ENCODE assay signal across 1 cellular context in genomic region chr4:185504098-185505047, GRCh38.
TF ChIP-seq lines count a peak whose summit lies in the region.

No MANE protein-coding gene starts in this region.

TF ChIP-seq in HepG2, 621 proteins besides CTCF, POLR2A, EP300 and RAD21 (continued from another document and continues in another):
- TF ChIP-seq TRAFD1 (CRISPR knock-in tag; IDR thresholded peaks at IDR 0.05; ENCODE audit: borderline replicate concordance) (no peak), ZNF713 (CRISPR knock-in tag; IDR thresholded peaks at IDR 0.05) (no peak), SMYD3 (CRISPR knock-in tag; IDR thresholded peaks at IDR 0.05) (no peak), RXRA (CRISPR knock-in tag; IDR thresholded peaks at IDR 0.05) (peak; percentile 60; the same call in 1 of the 2 replicates), TFDP1 (CRISPR knock-in tag; IDR thresholded peaks at IDR 0.05; ENCODE audit: borderline replicate concordance) (no peak), CBX1 (IDR thresholded peaks at IDR 0.05; ENCODE audit: low read depth) (peak; percentile 23), PRPF4 (IDR thresholded peaks at IDR 0.05; ENCODE audit: low read depth, low read length, poor library complexity, severe bottlenecking) (no peak), SOX5 (CRISPR knock-in tag; IDR thresholded peaks at IDR 0.05; ENCODE audit: borderline replicate concordance) (peak; percentile 90), TP53 (CRISPR knock-in tag; conservative IDR thresholded peaks at IDR 0.05) (no peak), DR1 (CRISPR knock-in tag; IDR thresholded peaks at IDR 0.05) (no peak), ATF5 (CRISPR knock-in tag; IDR thresholded peaks at IDR 0.05; ENCODE audit: low read depth) (no peak), XRCC5 (optimal IDR thresholded peaks at IDR 0.05; ENCODE audit: low read length) (peak; percentile 58), ZNF570 (CRISPR knock-in tag; IDR thresholded peaks at IDR 0.05; ENCODE audit: borderline replicate concordance) (no peak), POLR2AphosphoS5 (IDR thresholded peaks at IDR 0.05; ENCODE audit: low read depth, low read length) (no peak), JUND (CRISPR knock-in tag; IDR thresholded peaks at IDR 0.05) (no peak), ELF1 (CRISPR knock-in tag; IDR thresholded peaks at IDR 0.05) (no peak), ETS1 (CRISPR knock-in tag; IDR thresholded peaks at IDR 0.05) (no peak), MTA3 (CRISPR knock-in tag; IDR thresholded peaks at IDR 0.05) (no peak), ZSCAN5A (CRISPR knock-in tag; IDR thresholded peaks at IDR 0.05; ENCODE audit: borderline replicate concordance) (no peak), ZNF724P (CRISPR knock-in tag; IDR thresholded peaks at IDR 0.05; ENCODE audit: borderline replicate concordance) (no peak), MXD4 (CRISPR knock-in tag; IDR thresholded peaks at IDR 0.05) (0 out of 2 replicates have a peak, but pooled peaks have one; percentile 30), ZNF501 (CRISPR knock-in tag; IDR thresholded peaks at IDR 0.05) (no peak), TEAD2 (CRISPR knock-in tag; IDR thresholded peaks at IDR 0.05) (no peak), ATAD3A (CRISPR knock-in tag; IDR thresholded peaks at IDR 0.05) (no peak), SP4 (CRISPR knock-in tag; IDR thresholded peaks at IDR 0.05) (0 out of 2 replicates have a peak, but pooled peaks have one; percentile 20), SIN3B (IDR thresholded peaks at IDR 0.05; ENCODE audit: low read length) (no peak), ZNF33A (CRISPR knock-in tag; IDR thresholded peaks at IDR 0.05; ENCODE audit: borderline replicate concordance) (no peak), ZNF510 (CRISPR knock-in tag; IDR thresholded peaks at IDR 0.05; ENCODE audit: low read depth) (no peak), RFX3 (CRISPR knock-in tag; IDR thresholded peaks at IDR 0.05) (no peak), ZNF101 (CRISPR knock-in tag; IDR thresholded peaks at IDR 0.05; ENCODE audit: borderline replicate concordance, low read depth) (no peak), ZNF839 (CRISPR knock-in tag; IDR thresholded peaks at IDR 0.05; ENCODE audit: borderline replicate concordance) (no peak), ZBTB43 (CRISPR knock-in tag; conservative IDR thresholded peaks at IDR 0.05) (no peak), ARID3A (IDR thresholded peaks at IDR 0.05; ENCODE audit: low read depth, low read length) (no peak), HNF1B (CRISPR knock-in tag; IDR thresholded peaks at IDR 0.05) (peak; percentile 68), ZNF260 (CRISPR knock-in tag; IDR thresholded peaks at IDR 0.05; ENCODE audit: borderline replicate concordance, low read depth) (no peak), NR2C2 (CRISPR knock-in tag; IDR thresholded peaks at IDR 0.05; ENCODE audit: borderline replicate concordance) (peak; percentile 86), ZNF343 (CRISPR knock-in tag; IDR thresholded peaks at IDR 0.05) (no peak), JUNB (CRISPR knock-in tag; IDR thresholded peaks at IDR 0.05; ENCODE audit: borderline replicate concordance) (no peak), ASH2L (IDR thresholded peaks at IDR 0.05; ENCODE audit: insufficient read length, low read depth, low read length) (peak; percentile 73), TRIM24 (CRISPR knock-in tag; IDR thresholded peaks at IDR 0.05) (0 out of 2 replicates have a peak, but pooled peaks have one; percentile 25), ZNF430 (CRISPR knock-in tag; IDR thresholded peaks at IDR 0.05) (no peak), MTERF4 (CRISPR knock-in tag; IDR thresholded peaks at IDR 0.05) (no peak), ZNF44 (CRISPR knock-in tag; IDR thresholded peaks at IDR 0.05) (no peak), HCFC1 (IDR thresholded peaks at IDR 0.05; ENCODE audit: low read depth, low read length) (no peak), REXO4 (CRISPR knock-in tag; IDR thresholded peaks at IDR 0.05; ENCODE audit: borderline replicate concordance) (no peak), STAT5B (CRISPR knock-in tag; IDR thresholded peaks at IDR 0.05) (no peak), KLF12 (CRISPR knock-in tag; IDR thresholded peaks at IDR 0.05; ENCODE audit: borderline replicate concordance) (no peak), ZNF841 (CRISPR knock-in tag; IDR thresholded peaks at IDR 0.05; ENCODE audit: borderline replicate concordance) (no peak), ZNF17 (CRISPR knock-in tag; IDR thresholded peaks at IDR 0.05) (no peak), MAFK (conservative IDR thresholded peaks at IDR 0.05 in 1 of 2, IDR thresholded peaks at IDR 0.05 in 1 of 2; ENCODE audit: low read length in 2 of 2) (peak; percentile 99 to 100), GATAD1 (CRISPR knock-in tag; IDR thresholded peaks at IDR 0.05) (no peak), DNMT1 (CRISPR knock-in tag; IDR thresholded peaks at IDR 0.05) (no peak), FOSL2 (CRISPR knock-in tag; IDR thresholded peaks at IDR 0.05) (peak; percentile 79), NFRKB (IDR thresholded peaks at IDR 0.05) (no peak), ZNF672 (CRISPR knock-in tag; IDR thresholded peaks at IDR 0.05) (no peak), NBN (conservative IDR thresholded peaks at IDR 0.05) (no peak), GABPB1 (CRISPR knock-in tag; IDR thresholded peaks at IDR 0.05) (peak; percentile 39; the same call in 1 of the 2 replicates), KDM6A (CRISPR knock-in tag; IDR thresholded peaks at IDR 0.05; ENCODE audit: low read depth) (peak; percentile 55; the same call in 1 of the 2 replicates), ZNF720 (CRISPR knock-in tag; IDR thresholded peaks at IDR 0.05) (no peak), PHF8 (CRISPR knock-in tag; IDR thresholded peaks at IDR 0.05) (no peak), KLF9 (CRISPR knock-in tag; IDR thresholded peaks at IDR 0.05; ENCODE audit: low read depth) (no peak), CHD4 (IDR thresholded peaks at IDR 0.05; ENCODE audit: borderline replicate concordance, low read length) (no peak; the same call in 1 of the 2 replicates), ZFP91 (CRISPR knock-in tag; IDR thresholded peaks at IDR 0.05; ENCODE audit: borderline replicate concordance) (peak; percentile 17; the same call in 1 of the 2 replicates), U2AF1 (optimal IDR thresholded peaks at IDR 0.05; ENCODE audit: low read depth, low read length) (no peak), ZMYM2 (CRISPR knock-in tag; IDR thresholded peaks at IDR 0.05) (no peak), DRAP1 (CRISPR knock-in tag; IDR thresholded peaks at IDR 0.05) (peak; percentile 46; the same call in 1 of the 2 replicates)
